ENCODE assay signal across 1 cellular context in the genomic region with DNA sequence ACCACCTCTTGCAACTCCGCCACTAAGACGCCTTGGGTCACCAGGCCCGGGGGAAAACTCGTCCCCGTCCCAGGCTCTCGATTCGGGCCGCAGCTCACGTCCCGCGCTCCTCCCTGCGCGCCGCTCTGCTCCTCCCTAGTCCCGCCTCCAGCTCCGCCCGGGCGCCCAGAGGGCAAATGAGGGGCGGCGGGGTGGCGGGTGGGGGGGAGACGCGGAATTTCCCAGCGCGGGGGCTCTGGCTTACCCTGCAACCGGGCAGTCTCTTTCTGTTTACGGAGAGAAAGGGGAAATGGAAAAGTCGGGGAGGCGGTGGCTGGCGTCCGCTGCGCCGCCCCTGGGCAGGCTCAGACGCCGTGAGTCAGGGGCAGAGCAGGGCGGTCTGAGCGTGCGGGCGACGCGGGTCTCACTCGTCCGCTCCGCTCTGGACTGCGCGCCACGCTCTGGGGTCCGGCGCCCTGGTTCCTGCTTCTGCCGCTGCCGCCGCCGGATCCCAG.
TF ChIP-seq lines count a peak whose summit lies in the region.

A gene (plus strand): TSS at position 406 of the 494 bp plus-strand sequence. CDS start 4,755 bp downstream, outside the sequence.

TF ChIP-seq in H1, 55 proteins besides CTCF, POLR2A, EP300 and RAD21 (continued from another document):
- TF ChIP-seq PHF8 (conservative IDR thresholded peaks at IDR 0.05; ENCODE audit: low read depth, low read length) (peak; percentile 13; the same call in 1 of the 2 replicates), CHD2 (IDR thresholded peaks at IDR 0.05; ENCODE audit: low read length) (no peak), RNF2 (IDR thresholded peaks at IDR 0.05; ENCODE audit: borderline replicate concordance, low read depth, low read length, missing control alignments, poor library complexity, severe bottlenecking) (peak; percentile 4), KDM4A (IDR thresholded peaks at IDR 0.05; ENCODE audit: low read depth, low read length, severe bottlenecking) (peak; percentile 95), POLR2AphosphoS5 (IDR thresholded peaks at IDR 0.05; ENCODE audit: low read depth, low read length) (peak; percentile 20; the same call in 1 of the 2 replicates), SIRT6 (IDR thresholded peaks at IDR 0.05; ENCODE audit: low read length) (no peak), JUN (IDR thresholded peaks at IDR 0.05; ENCODE audit: low read depth, low read length) (no peak), HDAC2 (IDR thresholded peaks at IDR 0.05; ENCODE audit: borderline replicate concordance in 1 of 2, low read depth in 2 of 2, low read length in 2 of 2) (no peak), RBBP5 (IDR thresholded peaks at IDR 0.05; ENCODE audit: borderline replicate concordance, low read depth, low read length) (0 out of 2 replicates have a peak, but pooled peaks have one; percentile 70), NANOG (IDR thresholded peaks at IDR 0.05; ENCODE audit: insufficient read depth, low read depth, low read length, poor library complexity, severe bottlenecking) (no peak), SP4 (IDR thresholded peaks at IDR 0.05; ENCODE audit: low read length) (no peak), FOSL1 (IDR thresholded peaks at IDR 0.05; ENCODE audit: insufficient read depth, low read depth, low read length) (no peak), BCL11A (IDR thresholded peaks at IDR 0.05; ENCODE audit: low read depth in 2 of 2, low read length in 2 of 2) (no peak)
- TF ChIP-seq, protein P1, sequence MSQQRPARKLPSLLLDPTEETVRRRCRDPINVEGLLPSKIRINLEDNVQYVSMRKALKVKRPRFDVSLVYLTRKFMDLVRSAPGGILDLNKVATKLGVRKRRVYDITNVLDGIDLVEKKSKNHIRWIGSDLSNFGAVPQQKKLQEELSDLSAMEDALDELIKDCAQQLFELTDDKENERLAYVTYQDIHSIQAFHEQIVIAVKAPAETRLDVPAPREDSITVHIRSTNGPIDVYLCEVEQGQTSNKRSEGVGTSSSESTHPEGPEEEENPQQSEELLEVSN (IDR thresholded peaks at IDR 0.05) = no peak
- TF ChIP-seq, protein P2, sequence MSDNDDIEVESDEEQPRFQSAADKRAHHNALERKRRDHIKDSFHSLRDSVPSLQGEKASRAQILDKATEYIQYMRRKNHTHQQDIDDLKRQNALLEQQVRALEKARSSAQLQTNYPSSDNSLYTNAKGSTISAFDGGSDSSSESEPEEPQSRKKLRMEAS (IDR thresholded peaks at IDR 0.05) = peak; percentile 29; the same call in 1 of the 2 replicates
- TF ChIP-seq, protein P3, sequence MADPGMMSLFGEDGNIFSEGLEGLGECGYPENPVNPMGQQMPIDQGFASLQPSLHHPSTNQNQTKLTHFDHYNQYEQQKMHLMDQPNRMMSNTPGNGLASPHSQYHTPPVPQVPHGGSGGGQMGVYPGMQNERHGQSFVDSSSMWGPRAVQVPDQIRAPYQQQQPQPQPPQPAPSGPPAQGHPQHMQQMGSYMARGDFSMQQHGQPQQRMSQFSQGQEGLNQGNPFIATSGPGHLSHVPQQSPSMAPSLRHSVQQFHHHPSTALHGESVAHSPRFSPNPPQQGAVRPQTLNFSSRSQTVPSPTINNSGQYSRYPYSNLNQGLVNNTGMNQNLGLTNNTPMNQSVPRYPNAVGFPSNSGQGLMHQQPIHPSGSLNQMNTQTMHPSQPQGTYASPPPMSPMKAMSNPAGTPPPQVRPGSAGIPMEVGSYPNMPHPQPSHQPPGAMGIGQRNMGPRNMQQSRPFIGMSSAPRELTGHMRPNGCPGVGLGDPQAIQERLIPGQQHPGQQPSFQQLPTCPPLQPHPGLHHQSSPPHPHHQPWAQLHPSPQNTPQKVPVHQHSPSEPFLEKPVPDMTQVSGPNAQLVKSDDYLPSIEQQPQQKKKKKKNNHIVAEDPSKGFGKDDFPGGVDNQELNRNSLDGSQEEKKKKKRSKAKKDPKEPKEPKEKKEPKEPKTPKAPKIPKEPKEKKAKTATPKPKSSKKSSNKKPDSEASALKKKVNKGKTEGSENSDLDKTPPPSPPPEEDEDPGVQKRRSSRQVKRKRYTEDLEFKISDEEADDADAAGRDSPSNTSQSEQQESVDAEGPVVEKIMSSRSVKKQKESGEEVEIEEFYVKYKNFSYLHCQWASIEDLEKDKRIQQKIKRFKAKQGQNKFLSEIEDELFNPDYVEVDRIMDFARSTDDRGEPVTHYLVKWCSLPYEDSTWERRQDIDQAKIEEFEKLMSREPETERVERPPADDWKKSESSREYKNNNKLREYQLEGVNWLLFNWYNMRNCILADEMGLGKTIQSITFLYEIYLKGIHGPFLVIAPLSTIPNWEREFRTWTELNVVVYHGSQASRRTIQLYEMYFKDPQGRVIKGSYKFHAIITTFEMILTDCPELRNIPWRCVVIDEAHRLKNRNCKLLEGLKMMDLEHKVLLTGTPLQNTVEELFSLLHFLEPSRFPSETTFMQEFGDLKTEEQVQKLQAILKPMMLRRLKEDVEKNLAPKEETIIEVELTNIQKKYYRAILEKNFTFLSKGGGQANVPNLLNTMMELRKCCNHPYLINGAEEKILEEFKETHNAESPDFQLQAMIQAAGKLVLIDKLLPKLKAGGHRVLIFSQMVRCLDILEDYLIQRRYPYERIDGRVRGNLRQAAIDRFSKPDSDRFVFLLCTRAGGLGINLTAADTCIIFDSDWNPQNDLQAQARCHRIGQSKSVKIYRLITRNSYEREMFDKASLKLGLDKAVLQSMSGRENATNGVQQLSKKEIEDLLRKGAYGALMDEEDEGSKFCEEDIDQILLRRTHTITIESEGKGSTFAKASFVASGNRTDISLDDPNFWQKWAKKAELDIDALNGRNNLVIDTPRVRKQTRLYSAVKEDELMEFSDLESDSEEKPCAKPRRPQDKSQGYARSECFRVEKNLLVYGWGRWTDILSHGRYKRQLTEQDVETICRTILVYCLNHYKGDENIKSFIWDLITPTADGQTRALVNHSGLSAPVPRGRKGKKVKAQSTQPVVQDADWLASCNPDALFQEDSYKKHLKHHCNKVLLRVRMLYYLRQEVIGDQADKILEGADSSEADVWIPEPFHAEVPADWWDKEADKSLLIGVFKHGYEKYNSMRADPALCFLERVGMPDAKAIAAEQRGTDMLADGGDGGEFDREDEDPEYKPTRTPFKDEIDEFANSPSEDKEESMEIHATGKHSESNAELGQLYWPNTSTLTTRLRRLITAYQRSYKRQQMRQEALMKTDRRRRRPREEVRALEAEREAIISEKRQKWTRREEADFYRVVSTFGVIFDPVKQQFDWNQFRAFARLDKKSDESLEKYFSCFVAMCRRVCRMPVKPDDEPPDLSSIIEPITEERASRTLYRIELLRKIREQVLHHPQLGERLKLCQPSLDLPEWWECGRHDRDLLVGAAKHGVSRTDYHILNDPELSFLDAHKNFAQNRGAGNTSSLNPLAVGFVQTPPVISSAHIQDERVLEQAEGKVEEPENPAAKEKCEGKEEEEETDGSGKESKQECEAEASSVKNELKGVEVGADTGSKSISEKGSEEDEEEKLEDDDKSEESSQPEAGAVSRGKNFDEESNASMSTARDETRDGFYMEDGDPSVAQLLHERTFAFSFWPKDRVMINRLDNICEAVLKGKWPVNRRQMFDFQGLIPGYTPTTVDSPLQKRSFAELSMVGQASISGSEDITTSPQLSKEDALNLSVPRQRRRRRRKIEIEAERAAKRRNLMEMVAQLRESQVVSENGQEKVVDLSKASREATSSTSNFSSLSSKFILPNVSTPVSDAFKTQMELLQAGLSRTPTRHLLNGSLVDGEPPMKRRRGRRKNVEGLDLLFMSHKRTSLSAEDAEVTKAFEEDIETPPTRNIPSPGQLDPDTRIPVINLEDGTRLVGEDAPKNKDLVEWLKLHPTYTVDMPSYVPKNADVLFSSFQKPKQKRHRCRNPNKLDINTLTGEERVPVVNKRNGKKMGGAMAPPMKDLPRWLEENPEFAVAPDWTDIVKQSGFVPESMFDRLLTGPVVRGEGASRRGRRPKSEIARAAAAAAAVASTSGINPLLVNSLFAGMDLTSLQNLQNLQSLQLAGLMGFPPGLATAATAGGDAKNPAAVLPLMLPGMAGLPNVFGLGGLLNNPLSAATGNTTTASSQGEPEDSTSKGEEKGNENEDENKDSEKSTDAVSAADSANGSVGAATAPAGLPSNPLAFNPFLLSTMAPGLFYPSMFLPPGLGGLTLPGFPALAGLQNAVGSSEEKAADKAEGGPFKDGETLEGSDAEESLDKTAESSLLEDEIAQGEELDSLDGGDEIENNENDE (IDR thresholded peaks at IDR 0.05; ENCODE audit: insufficient replicate concordance, low read length) = no peak
